ENCODE assay signal across 29 cellular contexts in the genomic region with DNA sequence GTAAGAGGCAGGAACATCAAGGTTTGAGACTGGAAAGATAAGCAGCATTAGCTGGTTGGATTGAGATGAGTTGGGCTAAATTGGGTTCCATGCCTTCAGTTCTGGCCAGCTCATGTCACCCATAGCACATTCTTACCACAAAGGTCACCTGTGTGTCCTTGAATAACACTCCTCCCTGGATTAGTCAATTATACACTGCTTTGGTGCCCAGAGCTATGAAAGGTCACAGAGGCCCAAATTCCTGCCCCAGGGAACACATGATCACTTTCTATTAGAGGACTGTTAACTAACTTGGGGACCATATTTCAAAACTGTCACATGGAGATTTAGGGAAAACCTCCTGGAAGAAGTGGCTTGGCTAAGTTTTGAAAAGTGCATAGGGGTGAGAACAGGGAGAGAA. TPM values are rescaled to one million over a fixed set of nuclear protein-coding genes. Genes with fewer than 3 reads are reported as not detected.
DNase-seq lines count a peak whose midpoint lies in the region; ATAC-seq, FAIRE-seq and TF ChIP-seq lines count a peak whose summit lies in the region.
"Had no signal": no experiment of that assay in that cellular context is flagged by ENCODE, and none has a peak within 500 bp of the region (broad histone marks: within the 10 kb centered on the region; RNA-seq: fewer than 3 reads in every experiment).

No MANE protein-coding gene starts in this region.

- no peak overlapping the region for H2BK120ac ChIP-seq in H1 (replicated peaks; ENCODE audit: low read depth, low read length)

- H4K5ac ChIP-seq in H1 (ENCODE audit: insufficient read length, low read depth, low read length) = no peak overlapping the region

- H4K8ac ChIP-seq in H1 (ENCODE audit: extremely low read depth, insufficient read depth, low read length) = no peak overlapping the region

- H2BK15ac ChIP-seq in H1 (ENCODE audit: low read length) = no peak overlapping the region

- no peaks in the 10 kb centered on the region for H3K27me3 Mint-ChIP-seq in T-cell

- peaks cover 8% of the 10 kb centered on the region for H3K4me1 ChIP-seq in right cardiac atrium (ENCODE audit: control insufficient read depth, insufficient read depth, low read length)
- peaks cover 0 to 36% of the 10 kb centered on the region in 2 donors for H3K4me1 ChIP-seq in right atrium auricular region
- H3K4me1 ChIP-seq in H1 (replicated peaks in 1 of 4; ENCODE audit: control insufficient read depth in 3 of 4, insufficient read depth in 4 of 4, low read length in 3 of 4) = peaks cover 2 to 5% (median 3%) of the 10 kb centered on the region in 4 experiments; a peak in 3 of 7 replicates
- H3K4me1 ChIP-seq in skeletal muscle tissue (ENCODE audit: control insufficient read depth in 3 of 3, insufficient read depth in 3 of 3, low read length in 3 of 3) = peaks cover 26 to 50% (median 38%) of the 10 kb centered on the region in 3 donors

- TF ChIP-seq CTCF in right atrium auricular region (IDR thresholded peaks at IDR 0.05) = no peak
- no peak for TF ChIP-seq CTCF in H1 (IDR thresholded peaks at IDR 0.05; ENCODE audit: control extremely low read depth in 1 of 3, insufficient read depth in 1 of 3, low read depth in 1 of 3, low read length in 3 of 3)

- H3K4ac ChIP-seq in H1 (replicated peaks; ENCODE audit: insufficient read length, low read depth, low read length) = no peak overlapping the region

- no peak overlapping the region for H3K4me3 Mint-ChIP-seq in T-cell
- H3K4me3 Mint-ChIP-seq: activated T-cell treated with anti-CD3 and anti-CD28 coated beads, Interleukin-2, amount 50 U/mL, for 4 hours; CD14-positive monocyte; naive B cell; WTC11 had no signal

- no peak overlapping the region for H4K91ac ChIP-seq in H1 (replicated peaks; ENCODE audit: insufficient read length, low read length)

- no peak for FAIRE-seq in H1 (lab: Jason Lieb, UNC)
- FAIRE-seq: astrocyte had no signal

- TF ChIP-seq RAD21 in H1 (IDR thresholded peaks at IDR 0.05 in 1 of 2, conservative IDR thresholded peaks at IDR 0.05 in 1 of 2; ENCODE audit: low read depth in 2 of 2, low read length in 2 of 2) = no peak

- H3K4me1 Mint-ChIP-seq in T-cell = peaks cover 91 to 92% (median 92%) of the 10 kb centered on the region in 3 donors

- no peak for TF ChIP-seq POLR2A in H1 (IDR thresholded peaks at IDR 0.05; ENCODE audit: control extremely low read depth in 1 of 2, low read depth in 2 of 2, low read length in 2 of 2)

- H3K14ac ChIP-seq in H1 (ENCODE audit: insufficient read length) = no peak overlapping the region

- H2AFZ ChIP-seq in H1 (ENCODE audit: low read length) = 0 out of 2 replicates have a peak overlapping the region, but pooled peaks have one; percentile 38

- intact Hi-C loops in right cardiac atrium (cut with DNase I) = no loop called here

- POLR2A ChIA-PET in T-cell (lab: Charles Lee) (no interaction called here), H1 (lab: Charles Lee; ENCODE audit: partially characterized antibody) (interaction anchor here (1.7 kb wide), 1 partner anchor 10 kb away, joined by 4 read pairs; no protein-coding TSS in a partner anchor)

- H3K4me2 ChIP-seq in H1 (ENCODE audit: insufficient read depth in 1 of 2, low read depth in 2 of 2, low read length in 2 of 2) = no peak overlapping the region

- peaks cover 9 to 12% (median 10%) of the 10 kb centered on the region in 3 donors for H3K9me3 Mint-ChIP-seq in T-cell
- H3K9me3 Mint-ChIP-seq: CD14-positive monocyte, WTC11 had no signal

- DNase-seq in right cardiac atrium = no peak
- DNase-seq in right atrium auricular region (ENCODE audit: low spot score) = no peak
- DNase-seq in T-cell = no peak
- DNase-seq in H1 (ENCODE audit: low read depth in 1 of 2, low spot score in 2 of 2) = no peak
- no peak for DNase-seq in OCI-M1 (lab: John Stamatoyannopoulos, UW)
- DNase-seq in UCSD-AML1 (lab: John Stamatoyannopoulos, UW; ENCODE audit: unreplicated experiment) = no peak
- DNase-seq: activated CD8-positive, alpha-beta memory T cell treated with anti-CD3 and anti-CD28 coated beads for 24 hours; activated naive CD4-positive, alpha-beta T cell treated with anti-CD3 and anti-CD28 coated beads, Interleukin-2, amount 50 U/mL, for 16 hours; activated T-cell treated with anti-CD3 and anti-CD28 coated beads, Interleukin-2, amount 50 U/mL, for 4 hours; central memory CD4-positive, alpha-beta T cell; glutamatergic neuron; naive B cell; NCI-H1048; NCI-H1694 treated with DMSO at 0.1 percent for 48 hours; NCI-H2171 treated with DMSO at 0.1 percent for 48 hours; NCI-H524; NK-92 treated with Interleukin-12 subunit alpha and Interleukin-12 subunit beta, amount 100 ng/mL, for 24 hours; stimulated activated CD4-positive, alpha-beta T cell treated with anti-CD3 and anti-CD28 coated beads, Interleukin-4, amount 100 ng/mL, for 4 hours had no signal

- no peak overlapping the region for H2BK20ac ChIP-seq in H1 (ENCODE audit: low read length)

- no peaks in the 10 kb centered on the region for H3K79me2 ChIP-seq in H1 (ENCODE audit: control insufficient read depth in 1 of 2, insufficient read depth in 2 of 2, low read length in 2 of 2)

- CTCF ChIA-PET in T-cell (lab: Charles Lee) = interaction anchor here (0.7 to 2.7 kb wide), 3 partner anchors 10 to 128 kb away, joined by 3 to 20 read pairs (median 3); partner anchors contain the start of gene FYCO1 (in 1 of the 2)
- CTCF ChIA-PET in H1 (lab: Charles Lee; ENCODE audit: partially characterized antibody) = interaction anchor here (0.8 to 7.1 kb wide), 4 partner anchors 11 to 284 kb away, joined by 3 to 92 read pairs (median 9); partner anchors contain the start of gene CCR1

- no peak overlapping the region for H3K9ac ChIP-seq in H1 (replicated peaks in 1 of 4; ENCODE audit: extremely low read depth in 1 of 4, low read depth in 3 of 4, low read length in 3 of 4)
- peak overlapping the region in 2 of 3 donors; percentile 57 to 68 for H3K9ac ChIP-seq in skeletal muscle tissue (ENCODE audit: low read depth in 1 of 3, low read length in 3 of 3)

- TF ChIP-seq EP300 in H1 (IDR thresholded peaks at IDR 0.05; ENCODE audit: borderline replicate concordance in 1 of 2, low read depth in 2 of 2, low read length in 2 of 2) = no peak

- no peaks in the 10 kb centered on the region for H3K23me2 ChIP-seq in H1 (ENCODE audit: low read depth, low read length)

- H3K27me3 ChIP-seq in right cardiac atrium (ENCODE audit: control insufficient read depth, insufficient read depth) = no peaks in the 10 kb centered on the region
- H3K27me3 ChIP-seq in right atrium auricular region = no peaks in the 10 kb centered on the region
- no peaks in the 10 kb centered on the region for H3K27me3 ChIP-seq in H1 (replicated peaks in 1 of 4; ENCODE audit: control insufficient read depth in 3 of 4, extremely low read depth in 1 of 4, insufficient read depth in 3 of 4, low read length in 3 of 4)
- H3K27me3 ChIP-seq in skeletal muscle tissue (ENCODE audit: control insufficient read depth in 3 of 3, insufficient read depth in 3 of 3, low read length in 3 of 3) = no peaks in the 10 kb centered on the region
- H3K27me3 ChIP-seq: tibial nerve had no signal

- no peak overlapping the region for H2BK5ac ChIP-seq in H1 (ENCODE audit: low read depth, low read length)

- H3K27ac Mint-ChIP-seq in T-cell = peak overlapping the region; percentile 89 to 94
- H3K27ac Mint-ChIP-seq: WTC11 had no signal

- H3K4me3 ChIP-seq in right cardiac atrium (ENCODE audit: low read length) = no peak overlapping the region
- H3K4me3 ChIP-seq in right atrium auricular region = no peak overlapping the region
- H3K4me3 ChIP-seq in H1 (ENCODE audit: extremely low read depth in 1 of 4, insufficient read depth in 2 of 4, low read depth in 3 of 4, low read length in 4 of 4) = no peak overlapping the region
- H3K4me3 ChIP-seq in skeletal muscle tissue (ENCODE audit: low read length in 3 of 3) = peak overlapping the region in 2 of 3 donors; percentile 61 to 72
- H3K4me3 ChIP-seq: tibial nerve had no signal

- H3K27ac ChIP-seq in right cardiac atrium (ENCODE audit: low read length) (peak overlapping the region; percentile 42), right atrium auricular region (no peak overlapping the region), H1 (ENCODE audit: low read depth, low read length) (no peak overlapping the region), skeletal muscle tissue (ENCODE audit: low read depth, low read length) (peak overlapping the region; percentile 73)
- H3K27ac ChIP-seq: tibial nerve had no signal

- H3K56ac ChIP-seq in H1 (replicated peaks; ENCODE audit: insufficient read length, low read depth, low read length) = no peak overlapping the region

- no peak overlapping the region for H2BK12ac ChIP-seq in H1 (ENCODE audit: low read depth, low read length)

- H2AK5ac ChIP-seq in H1 (ENCODE audit: low read depth, low read length) = no peak overlapping the region

- H3K36me3 Mint-ChIP-seq in T-cell = no peaks in the 10 kb centered on the region
- H3K36me3 Mint-ChIP-seq: CD14-positive monocyte, naive B cell, WTC11 had no signal

- no peak overlapping the region for H3K18ac ChIP-seq in H1 (ENCODE audit: extremely low read depth, low read length)

- no peak for ATAC-seq in right cardiac atrium
- ATAC-seq in T-cell (replicated peaks in 1 of 4) = no peak
- no peak for ATAC-seq in HG02588 (IDR thresholded peaks at IDR 0.05; ENCODE audit: unreplicated experiment)
- ATAC-seq: activated T-cell treated with anti-CD3 and anti-CD28 coated beads, Interleukin-2, amount 50 U/mL, for 4 hours; Panc1; WTC11 had no signal

- H3K36me3 ChIP-seq in right atrium auricular region (no peaks in the 10 kb centered on the region), H1 (ENCODE audit: control insufficient read depth in 2 of 4, insufficient read depth in 4 of 4, low read length in 3 of 4) (no peaks in the 10 kb centered on the region), skeletal muscle tissue (ENCODE audit: control insufficient read depth in 3 of 3, insufficient read depth in 3 of 3, low read length in 3 of 3) (no peaks in the 10 kb centered on the region)
- H3K36me3 ChIP-seq: tibial nerve had no signal

- H3K79me1 ChIP-seq in H1 (ENCODE audit: low read depth, low read length) = no peaks in the 10 kb centered on the region

- H4K20me1 ChIP-seq in H1 (replicated peaks in 1 of 2; ENCODE audit: control insufficient read depth in 1 of 2, insufficient read depth in 2 of 2, low read length in 2 of 2) = no peaks in the 10 kb centered on the region

- H3K23ac ChIP-seq in H1 (ENCODE audit: insufficient read length) = no peak overlapping the region

- H3K9me3 ChIP-seq in right cardiac atrium (ENCODE audit: control insufficient read depth, low read length) (no peaks in the 10 kb centered on the region), right atrium auricular region (no peaks in the 10 kb centered on the region), H1 (ENCODE audit: insufficient read depth in 2 of 2, low read depth in 1 of 2, low read length in 1 of 2) (no peaks in the 10 kb centered on the region), skeletal muscle tissue (ENCODE audit: control insufficient read depth in 3 of 3, low read length in 3 of 3) (no peaks in the 10 kb centered on the region)
- H3K9me3 ChIP-seq: tibial nerve had no signal

RNA-seq across cellular contexts. Expression of gene XCR1, which starts 40.1 kb away (rescaled TPM):
- total RNA-seq in right cardiac atrium (under 1 TPM in 1 of 4 donors, not detected in 3; 0.06 TPM), right atrium auricular region (not detected), T-cell (under 1 TPM in 2 of 5 donors, not detected in 3; 0.08 to 0.28 TPM), skeletal muscle tissue (not detected)
- polyA plus RNA-seq in right cardiac atrium (not detected), H1 (2011; rRNA removed) (0.19 and 0.53 TPM in 2 replicates)
- total RNA-seq in H1 (2021; fragmentation: NEBNext Ultra II Directional; extraction: Animal tissue kit (Norgen Biotek cat#: 25700)) = not detected in 2 replicates
- 0.08 TPM for polyA plus RNA-seq in H1 (2011; cell fraction: cytosol; rRNA removed)
- 0.66 TPM for polyA plus RNA-seq in H1 (2011; cell fraction: nucleus; rRNA removed)
- 0.11 to 0.33 TPM (median 0.17 TPM) in 4 replicates for polyA plus RNA-seq in H1 (2012, experiment 1 of 2)
- polyA plus RNA-seq in H1 (2012, experiment 2 of 2) = 0.10 TPM
- polyA plus RNA-seq in H1 (2013, experiment 1 of 2) = 0.08 TPM
- 0.09 TPM for polyA plus RNA-seq in H1 (2013, experiment 2 of 2)
- 0.16 and 0.22 TPM in 2 replicates for polyA minus RNA-seq in H1 (2011; rRNA and poly(A)+ RNA removed)
- polyA minus RNA-seq in H1 (2011; cell fraction: cytosol; rRNA and poly(A)+ RNA removed) = not detected
- not detected for polyA minus RNA-seq in H1 (2011; cell fraction: nucleus; rRNA and poly(A)+ RNA removed)
- total RNA-seq: activated T-cell treated with anti-CD3 and anti-CD28 coated beads, Interleukin-2, amount 50 U/mL, for 4 hours; astrocyte; dermis microvascular lymphatic vessel endothelial cell; osteocyte; SK-MEL-5; T-helper 2 cell treated with Interferon-gamma antibody and Interleukin-4, amounts not matched to agents 100 ng/mL and 5 ng/mL, for 36 hours; tibial nerve had no signal

Comparison
In these comparisons a context has a peak if more than half of its experiments do, and no peak if none do; other contexts are left out.
1. H3K27ac ChIP-seq: peak in right cardiac atrium (single experiment) and skeletal muscle tissue (single experiment); none in right atrium auricular region (0 of 2) and H1 (single experiment).
2. H3K4me3 ChIP-seq: peak in skeletal muscle tissue (2 of 3); none in right cardiac atrium (single experiment), right atrium auricular region (0 of 2) and H1 (0 of 4).
3. H3K9ac ChIP-seq: peak in skeletal muscle tissue (2 of 3); none in H1 (0 of 4).